Comparison of ENCODE assay signal across 8 cellular contexts in the genomic region with DNA sequence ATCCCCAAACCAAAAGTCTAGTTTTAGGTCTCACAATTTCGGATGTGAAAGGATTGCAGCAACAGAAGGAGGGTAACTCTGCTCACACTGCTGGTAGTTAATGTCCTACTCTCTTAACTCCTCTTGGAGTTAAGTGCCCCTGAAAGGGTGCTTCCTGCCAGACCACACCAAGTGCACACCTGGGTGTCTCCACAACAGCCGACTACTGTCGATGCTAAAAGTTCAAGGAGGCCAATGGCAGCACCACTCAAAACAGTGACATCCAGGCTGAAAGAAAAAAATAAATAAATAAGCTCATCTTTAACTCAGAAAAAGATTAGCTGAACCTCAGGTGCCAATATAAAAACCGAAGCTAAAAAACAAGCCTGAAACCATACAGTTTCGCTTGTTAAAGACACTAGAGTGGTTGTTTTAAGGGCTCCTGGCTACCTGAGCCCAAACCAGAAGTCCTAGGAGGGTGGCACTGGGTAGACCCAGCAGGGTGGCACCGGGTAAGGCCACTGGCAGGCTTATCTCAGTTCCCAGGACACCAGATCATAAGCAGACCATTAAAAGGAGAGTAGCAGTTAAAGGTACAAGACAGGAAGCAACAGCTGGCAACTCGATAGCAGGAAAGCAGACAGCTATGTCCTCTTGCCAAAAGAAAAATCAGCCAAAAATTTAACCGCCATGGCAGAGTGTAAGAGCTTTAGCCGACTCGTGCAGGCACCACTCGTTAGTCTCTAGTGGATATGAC. TPM values are rescaled to one million over a fixed set of nuclear protein-coding genes. Genes with fewer than 3 reads are reported as not detected.
DNase-seq lines count a peak whose midpoint lies in the region; ATAC-seq and TF ChIP-seq lines count a peak whose summit lies in the region.

No MANE protein-coding gene starts in this region.

- H3K9me3 ChIP-seq in right atrium auricular region (no peaks in the 10 kb centered on the region), upper lobe of left lung (no peaks in the 10 kb centered on the region)

- H3K4me3 ChIP-seq in right atrium auricular region = no peak overlapping the region
- no peak overlapping the region for H3K4me3 ChIP-seq in upper lobe of left lung

- H3K27me3 Mint-ChIP-seq in activated naive CD4-positive, alpha-beta T cell treated with anti-CD3 and anti-CD28 coated beads, Interleukin-2, amount 10 ng/mL, durations not matched to agents 7 days and 5 days = no peaks in the 10 kb centered on the region
- H3K27me3 Mint-ChIP-seq in T-helper 2 cell treated with Interferon-gamma antibody and Interleukin-4, amounts not matched to agents 5 μg/mL and 100 μg/mL, for 36 hours (ENCODE audit: low read depth) = no peaks in the 10 kb centered on the region

- H3K4me1 Mint-ChIP-seq in activated naive CD4-positive, alpha-beta T cell treated with anti-CD3 and anti-CD28 coated beads, Interleukin-2, amount 10 ng/mL, durations not matched to agents 7 days and 5 days = peaks cover 95% of the 10 kb centered on the region
- peaks cover 81% of the 10 kb centered on the region for H3K4me1 Mint-ChIP-seq in T-helper 2 cell treated with Interferon-gamma antibody and Interleukin-4, amounts not matched to agents 5 μg/mL and 100 μg/mL, for 36 hours (ENCODE audit: low read depth)

- TF ChIP-seq CTCF in right atrium auricular region (IDR thresholded peaks at IDR 0.05) (no peak), upper lobe of left lung (IDR thresholded peaks at IDR 0.05) (no peak), GM13976 (IDR thresholded peaks at IDR 0.05; ENCODE audit: borderline replicate concordance, control extremely low read depth, extremely low read depth, insufficient read depth, missing control alignments) (no peak)

- in situ Hi-C loops in GM13976 (cut with MboI; ENCODE audit: low sequenced_read_pairs, unreplicated experiment) = no loop called here

- H3K4me1 ChIP-seq in right atrium auricular region (peaks cover 0 to 98% of the 10 kb centered on the region in 2 donors), upper lobe of left lung (peaks cover 95 to 100% (median 98%) of the 10 kb centered on the region in 4 donors)

- no peak for ATAC-seq in upper lobe of left lung (ENCODE audit: low FRiP score in 2 of 2)
- ATAC-seq in HG03135 (IDR thresholded peaks at IDR 0.05; ENCODE audit: unreplicated experiment) = no peak

- CTCF ChIA-PET in activated naive CD4-positive, alpha-beta T cell treated with anti-CD3 and anti-CD28 coated beads, Interleukin-2, amount 10 ng/mL, durations not matched to agents 7 days and 5 days (lab: Charles Lee) = interaction anchor here (0.6 to 1.7 kb wide), 5 partner anchors 10 to 86 kb away, joined by 3 to 5 read pairs (median 3); a partner anchor contains a TSS

- no peaks in the 10 kb centered on the region for H3K27me3 ChIP-seq in right atrium auricular region
- H3K27me3 ChIP-seq in upper lobe of left lung = no peaks in the 10 kb centered on the region

- no peaks in the 10 kb centered on the region for H3K36me3 ChIP-seq in right atrium auricular region
- peaks cover 0 to 4% (median 0%) of the 10 kb centered on the region in 4 donors for H3K36me3 ChIP-seq in upper lobe of left lung

- H3K36me3 Mint-ChIP-seq in activated naive CD4-positive, alpha-beta T cell treated with anti-CD3 and anti-CD28 coated beads, Interleukin-2, amount 10 ng/mL, durations not matched to agents 7 days and 5 days = peaks cover 14% of the 10 kb centered on the region
- peaks cover 15% of the 10 kb centered on the region for H3K36me3 Mint-ChIP-seq in T-helper 2 cell treated with Interferon-gamma antibody and Interleukin-4, amounts not matched to agents 5 μg/mL and 100 μg/mL, for 36 hours (ENCODE audit: low read depth)

- H3K27ac ChIP-seq in right atrium auricular region = peak overlapping the region; percentile 22 to 58
- peak overlapping the region; percentile 19 to 75 (median 42) for H3K27ac ChIP-seq in upper lobe of left lung

- 22% methylated on average over 11 of the region's 11 CpGs for WGBS in upper lobe of left lung, 2 donors

- no peak for TF ChIP-seq EP300 in upper lobe of left lung (IDR thresholded peaks at IDR 0.05)

- no peak for TF ChIP-seq POLR2A in upper lobe of left lung (IDR thresholded peaks at IDR 0.05)

- H3K9me3 Mint-ChIP-seq in activated naive CD4-positive, alpha-beta T cell treated with anti-CD3 and anti-CD28 coated beads, Interleukin-2, amount 10 ng/mL, durations not matched to agents 7 days and 5 days = no peaks in the 10 kb centered on the region
- H3K9me3 Mint-ChIP-seq in T-helper 2 cell treated with Interferon-gamma antibody and Interleukin-4, amounts not matched to agents 5 μg/mL and 100 μg/mL, for 36 hours = no peaks in the 10 kb centered on the region

- DNase-seq in activated naive CD4-positive, alpha-beta T cell treated with anti-CD3 and anti-CD28 coated beads, Interleukin-2, amount 10 ng/mL, durations not matched to agents 7 days and 5 days = peak; percentile 37
- no peak for DNase-seq in activated naive CD4-positive, alpha-beta T cell treated with Interleukin-2 at 50 U/mL for 16 hours
- no peak for DNase-seq in T-helper 2 cell treated with Interferon-gamma antibody and Interleukin-4, amounts not matched to agents 5 μg/mL and 100 μg/mL, for 36 hours (ENCODE audit: low spot score)
- DNase-seq in right atrium auricular region (ENCODE audit: low spot score) (no peak), upper lobe of left lung (no peak), GM13976 (ENCODE audit: low spot score) (no peak), GF-D8 (lab: John Stamatoyannopoulos, UW) (no peak)

- peak overlapping the region; percentile 17 for H3K4me3 Mint-ChIP-seq in activated naive CD4-positive, alpha-beta T cell treated with anti-CD3 and anti-CD28 coated beads, Interleukin-2, amount 10 ng/mL, durations not matched to agents 7 days and 5 days
- peak overlapping the region; percentile 82 for H3K4me3 Mint-ChIP-seq in T-helper 2 cell treated with Interferon-gamma antibody and Interleukin-4, amounts not matched to agents 5 μg/mL and 100 μg/mL, for 36 hours

- peak overlapping the region; percentile 93 for H3K27ac Mint-ChIP-seq in activated naive CD4-positive, alpha-beta T cell treated with anti-CD3 and anti-CD28 coated beads, Interleukin-2, amount 10 ng/mL, durations not matched to agents 7 days and 5 days
- H3K27ac Mint-ChIP-seq in T-helper 2 cell treated with Interferon-gamma antibody and Interleukin-4, amounts not matched to agents 5 μg/mL and 100 μg/mL, for 36 hours = peak overlapping the region; percentile 93

RNA-seq across cellular contexts. Expression of a gene that starts 39.3 kb away (rescaled TPM):
- total RNA-seq in right atrium auricular region (10 to 100 TPM; 23.6 to 41.0 TPM), upper lobe of left lung (100 to 1,000 TPM in 1 of 6 donors, 10 to 100 TPM in 5; 41.9 to 117 (median 79.3) TPM)
